In the genomic region with DNA sequence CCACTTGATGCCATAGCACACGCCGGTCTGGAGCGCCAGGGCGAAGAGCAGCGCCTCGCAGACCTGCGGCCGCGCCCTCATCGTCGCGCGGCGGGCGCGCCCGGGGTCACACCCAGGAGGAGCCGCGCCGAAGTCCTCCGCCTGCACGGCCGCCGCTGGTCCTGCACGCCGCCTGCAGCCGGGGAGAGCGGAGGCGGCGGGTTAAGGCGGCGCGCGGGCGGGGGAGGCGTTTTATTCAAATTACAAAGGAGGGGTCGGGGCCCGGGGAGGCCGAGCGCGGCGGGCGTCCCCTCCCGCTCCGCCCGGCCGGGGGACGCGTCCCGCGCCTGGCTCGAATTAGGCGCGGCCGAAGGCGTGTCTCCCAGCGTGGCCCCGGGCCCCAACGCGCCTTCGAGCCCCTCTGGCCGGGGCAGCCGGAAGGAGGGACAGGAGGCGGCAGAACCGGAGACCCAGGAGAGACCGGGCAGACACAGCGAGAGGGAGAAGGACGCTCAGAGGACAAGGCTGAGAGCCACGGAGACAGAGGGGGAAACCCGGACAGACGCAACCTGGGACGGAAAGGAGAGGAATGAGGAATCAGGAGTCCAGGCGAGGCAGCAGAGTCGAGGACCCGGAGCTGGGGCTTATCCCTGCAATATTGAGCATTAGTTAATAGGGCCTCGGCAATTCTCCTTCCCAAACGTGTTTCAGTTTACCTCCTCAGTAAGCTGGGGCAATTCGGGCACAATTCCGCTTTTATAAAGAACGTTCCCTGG, we compare ENCODE assay signal across 8 cellular contexts. TPM values are rescaled to one million over a fixed set of nuclear protein-coding genes. Genes with fewer than 3 reads are reported as not detected.
A peak's percentile ranks its signal among the peaks of the same experiment; 100 is the strongest.
DNase-seq lines count a peak whose midpoint lies in the region; ATAC-seq and TF ChIP-seq lines count a peak whose summit lies in the region.

TSS of gene WNT11 (minus strand) at position 176 of the 755 bp plus-strand sequence. CDS start at position 81, 95 bp downstream.

- peaks cover 17% of the 10 kb centered on the region for H3K27me3 ChIP-seq in cardiac muscle cell

- H3K36me3 Mint-ChIP-seq in activated T-helper 2 cell treated with anti-CD3 and anti-CD28 coated beads, Interferon-gamma antibody, Interleukin-2, Interleukin-4, amounts not matched to agents 10 μg/mL and 5 μg/mL and 100 μg/mL, durations not matched to agents 14 hours and 24 hours and 36 hours (ENCODE audit: low read depth) = no peaks in the 10 kb centered on the region

- H3K9me3 Mint-ChIP-seq in activated T-helper 2 cell treated with anti-CD3 and anti-CD28 coated beads, Interferon-gamma antibody, Interleukin-2, Interleukin-4, amounts not matched to agents 10 μg/mL and 5 μg/mL and 100 μg/mL, durations not matched to agents 14 hours and 24 hours and 36 hours = no peaks in the 10 kb centered on the region

- peak within 1 kb of the TSS; percentile 76 for H3K4me3 Mint-ChIP-seq in activated T-helper 2 cell treated with anti-CD3 and anti-CD28 coated beads, Interferon-gamma antibody, Interleukin-2, Interleukin-4, amounts not matched to agents 10 μg/mL and 5 μg/mL and 100 μg/mL, durations not matched to agents 14 hours and 24 hours and 36 hours (ENCODE audit: low read depth)

- intact Hi-C loops in activated T-helper 2 cell treated with anti-CD3 and anti-CD28 coated beads, Interferon-gamma antibody, Interleukin-2, Interleukin-4, amounts not matched to agents 10 μg/mL and 5 μg/mL and 100 μg/mL, durations not matched to agents 14 hours and 24 hours and 36 hours (cut with micrococcal nuclease) = loop anchor here (1.0 to 5.0 kb wide), 6 partner anchors 26 to 476 kb away; partner anchors contain the start of genes GVQW3 and THAP12
- intact Hi-C loops in posterior vena cava (cut with DNase I) = loop anchor here (5.0 to 10.0 kb wide), 3 partner anchors 106 to 308 kb away; no protein-coding TSS in a partner anchor

- DNase-seq in NOMO-1 (lab: John Stamatoyannopoulos, UW; ENCODE audit: unreplicated experiment in 2 of 2) (peak; percentile 32 to 35), NOMO-1 treated with dmso at 0.1 percent for 144 hours (lab: John Stamatoyannopoulos, UW; ENCODE audit: unreplicated experiment) (no peak), NCI-H2196 treated with DMSO at 0.1 percent for 48 hours (lab: John Stamatoyannopoulos, UW; ENCODE audit: unreplicated experiment) (peak; percentile 16), cardiac muscle cell (ENCODE audit: low read depth in 1 of 2, low spot score in 1 of 2) (peak; percentile 50 to 90), posterior vena cava (ENCODE audit: low spot score) (no peak), foreskin melanocyte (no peak)
- peak; percentile 29 for DNase-seq in activated T-helper 2 cell treated with anti-CD3 and anti-CD28 coated beads, Interferon-gamma antibody, Interleukin-2, Interleukin-4, amounts not matched to agents 10 μg/mL and 5 μg/mL and 100 μg/mL, durations not matched to agents 14 hours and 24 hours and 36 hours (ENCODE audit: low spot score)

- H3K9me3 ChIP-seq in cardiac muscle cell (ENCODE audit: low read depth) = no peaks in the 10 kb centered on the region

- peaks cover 9% of the 10 kb centered on the region for H3K4me1 ChIP-seq in cardiac muscle cell (ENCODE audit: low read depth)

- no peaks in the 10 kb centered on the region for H3K36me3 ChIP-seq in cardiac muscle cell

- no peak within 1 kb of the TSS for H3K27ac Mint-ChIP-seq in activated T-helper 2 cell treated with anti-CD3 and anti-CD28 coated beads, Interferon-gamma antibody, Interleukin-2, Interleukin-4, amounts not matched to agents 10 μg/mL and 5 μg/mL and 100 μg/mL, durations not matched to agents 14 hours and 24 hours and 36 hours

- peak within 1 kb of the TSS; percentile 40 for H3K4me3 ChIP-seq in cardiac muscle cell

- peak within 1 kb of the TSS; percentile 9 for H3K27ac ChIP-seq in cardiac muscle cell

- ATAC-seq in GM21528 (IDR thresholded peaks at IDR 0.05; ENCODE audit: low FRiP score, unreplicated experiment) = no peak

- H3K27me3 Mint-ChIP-seq in activated T-helper 2 cell treated with anti-CD3 and anti-CD28 coated beads, Interferon-gamma antibody, Interleukin-2, Interleukin-4, amounts not matched to agents 10 μg/mL and 5 μg/mL and 100 μg/mL, durations not matched to agents 14 hours and 24 hours and 36 hours (ENCODE audit: low read depth) = peaks cover 45% of the 10 kb centered on the region

- TF ChIP-seq CTCF in cardiac muscle cell (IDR thresholded peaks at IDR 0.05; ENCODE audit: low read depth, low read length) = no peak

- H3K4me1 Mint-ChIP-seq in activated T-helper 2 cell treated with anti-CD3 and anti-CD28 coated beads, Interferon-gamma antibody, Interleukin-2, Interleukin-4, amounts not matched to agents 10 μg/mL and 5 μg/mL and 100 μg/mL, durations not matched to agents 14 hours and 24 hours and 36 hours (ENCODE audit: low read depth) = peaks cover 9% of the 10 kb centered on the region

RNA-seq across cellular contexts. Expression of gene WNT11, which starts in this region (rescaled TPM):
- 0.91 TPM in 1 of 2 replicates, not detected in the other for total RNA-seq in activated T-helper 2 cell treated with anti-CD3 and anti-CD28 coated beads, Interferon-gamma antibody, Interleukin-2, Interleukin-4, amounts not matched to agents 10 μg/mL and 5 μg/mL and 100 μg/mL, durations not matched to agents 14 hours and 24 hours and 36 hours
- total RNA-seq in cardiac muscle cell (107 and 114 TPM in 2 replicates), posterior vena cava (10 to 100 TPM; 39.2 to 59.3 TPM)
- polyA plus RNA-seq in cardiac muscle cell = 78.3 and 87.9 TPM in 2 replicates

Comparison
In these comparisons a context has a peak if more than half of its experiments do, and no peak if none do; other contexts are left out.
1. RNA of gene WNT11 (total RNA-seq): 107 to 114 TPM in cardiac muscle cell and 39.2 to 59.3 TPM in posterior vena cava; 0.91 TPM in activated T-helper 2 cell treated with anti-CD3 and anti-CD28 coated beads, Interferon-gamma antibody, Interleukin-2, Interleukin-4, amounts not matched to agents 10 μg/mL and 5 μg/mL and 100 μg/mL, durations not matched to agents 14 hours and 24 hours and 36 hours; every median in the first group is over 10 times any median in the second.
2. DNase-seq: peak in NOMO-1 (2 of 2), NCI-H2196 treated with DMSO at 0.1 percent for 48 hours (single experiment) and cardiac muscle cell (2 of 2); none in NOMO-1 treated with dmso at 0.1 percent for 144 hours (single experiment), posterior vena cava (single experiment) and foreskin melanocyte (single experiment).
3. Peak in DNase-seq in activated T-helper 2 cell treated with anti-CD3 and anti-CD28 coated beads, Interferon-gamma antibody, Interleukin-2, Interleukin-4, amounts not matched to agents 10 μg/mL and 5 μg/mL and 100 μg/mL, durations not matched to agents 14 hours and 24 hours and 36 hours; RNA of the gene not detected or under 1 TPM.